22 cellular contexts compared by ENCODE assay signal in the genomic region with DNA sequence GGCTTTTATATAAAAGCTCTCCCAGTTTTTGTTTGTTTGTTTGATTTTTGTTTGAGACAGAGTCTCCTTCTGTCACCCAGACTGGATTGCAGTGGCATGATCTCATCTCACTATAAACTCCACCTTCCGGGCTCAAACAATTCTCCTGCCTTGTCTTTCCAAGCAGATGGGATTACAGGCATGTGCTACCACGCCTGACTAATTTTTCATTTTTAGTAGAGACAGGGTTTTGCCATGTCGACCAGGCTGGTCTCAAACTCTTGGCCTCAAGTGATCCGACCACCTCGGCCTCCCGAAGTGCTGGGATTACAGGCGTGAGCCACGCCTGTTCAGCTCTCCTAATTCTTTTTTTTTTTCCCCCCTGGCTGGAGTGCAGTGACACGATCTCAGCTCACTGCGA. TPM values are rescaled to one million over a fixed set of nuclear protein-coding genes. Genes with fewer than 3 reads are reported as not detected.
DNase-seq lines count a peak whose midpoint lies in the region; ATAC-seq, FAIRE-seq and TF ChIP-seq lines count a peak whose summit lies in the region.
"Had no signal": no experiment of that assay in that cellular context is flagged by ENCODE, and none has a peak within 500 bp of the region (broad histone marks: within the 10 kb centered on the region; RNA-seq: fewer than 3 reads in every experiment).

No MANE protein-coding gene starts in this region.

- CTCF ChIA-PET in K562 (lab: Yijun Ruan, JAX; ENCODE audit: low intra/inter-chr PET ratio): no interaction called here

- TF ChIP-seq POLR2A in K562 (conservative IDR thresholded peaks at IDR 0.05): no peak

- TF ChIP-seq EP300 in K562 (IDR thresholded peaks at IDR 0.05; ENCODE audit: low read length): no peak

- no peak for FAIRE-seq in K562 (lab: Jason Lieb, UNC)
- FAIRE-seq: GM12892, GM19239, RCC 7860 had no signal

- no peak for TF ChIP-seq RAD21 in K562 (CRISPR knock-in tag; conservative IDR thresholded peaks at IDR 0.05 in 1 of 2, IDR thresholded peaks at IDR 0.05 in 1 of 2)

- H3K9me3 Mint-ChIP-seq in activated naive CD8-positive, alpha-beta T cell treated with anti-CD3 and anti-CD28 coated beads, Interleukin-2, amount 50 U/mL, for 24 hours: no peaks in the 10 kb centered on the region

- H3K4me2 ChIP-seq in K562 (ENCODE audit: insufficient read depth, low read length): no peak overlapping the region

- H3K27ac ChIP-seq in K562 (ENCODE audit: extremely low read depth, low read depth, low read length): no peak overlapping the region

- WGBS in K562 (ENCODE audit: insufficient coverage, low coverage, missing lambda C conversion rate): 15% methylated on average over 9 of the region's 10 CpGs

- no peak overlapping the region; the same call in 1 of the 2 replicates for H2AFZ ChIP-seq in K562 (ENCODE audit: low read depth, low read length)

- H3K4me1 Mint-ChIP-seq in activated naive CD8-positive, alpha-beta T cell treated with anti-CD3 and anti-CD28 coated beads, Interleukin-2, amount 50 U/mL, for 24 hours: peaks cover 12% of the 10 kb centered on the region

- no peaks in the 10 kb centered on the region for H3K36me3 ChIP-seq in K562 (ENCODE audit: control insufficient read depth, insufficient read depth, low read length)

- DNase-seq in EH (ENCODE audit: low read depth): peak; percentile 15
- peak; percentile 37 for DNase-seq in NCI-H1694 (lab: John Stamatoyannopoulos, UW)
- DNase-seq in K562 (ENCODE audit: extremely low read depth in 1 of 4, low spot score in 3 of 4): no peak
- peak; percentile 53 for DNase-seq in myocyte (ENCODE audit: low read depth)
- no peak for DNase-seq in NCI-H526 (lab: John Stamatoyannopoulos, UW)
- no peak for DNase-seq in activated naive CD8-positive, alpha-beta T cell treated with anti-CD3 and anti-CD28 coated beads, Interleukin-2, amount 50 U/mL, for 24 hours
- DNase-seq in left cardiac atrium: no peak
- DNase-seq: AML-193, Caco-2, DMS79 treated with DMSO at 0.1 percent for 48 hours, GDM1, MM.1S, NCI-H1105 treated with DMSO at 0.1 percent for 48 hours, NCI-H1930, NCI-H748 treated with DMSO at 0.1 percent for 48 hours, SHP77 had no signal

- no peaks in the 10 kb centered on the region for H3K9me1 ChIP-seq in K562 (ENCODE audit: control insufficient read depth, insufficient read depth, low read length)

- TF ChIP-seq CTCF in K562 (IDR thresholded peaks at IDR 0.05 in 2 of 3, conservative IDR thresholded peaks at IDR 0.05 in 1 of 3; ENCODE audit: insufficient read depth in 2 of 3, low read depth in 1 of 3, low read length in 3 of 3): no peak

- no peak overlapping the region for H3K27ac Mint-ChIP-seq in activated naive CD8-positive, alpha-beta T cell treated with anti-CD3 and anti-CD28 coated beads, Interleukin-2, amount 50 U/mL, for 24 hours

- H3K4me3 ChIP-seq in K562: no peak overlapping the region

- ATAC-seq in K562 (no peak), GM19351 (IDR thresholded peaks at IDR 0.05; ENCODE audit: unreplicated experiment) (no peak), left cardiac atrium (no peak)
- no peak for ATAC-seq in activated naive CD8-positive, alpha-beta T cell treated with anti-CD3 and anti-CD28 coated beads, Interleukin-2, amount 50 U/mL, for 24 hours
- ATAC-seq: HCT116, SK-N-SH treated with all-trans-retinoic acid at 6 μM for 48 hours had no signal

- no peaks in the 10 kb centered on the region for H3K79me2 ChIP-seq in K562 (ENCODE audit: control insufficient read depth, insufficient read depth, low read length)

- peaks cover 5% of the 10 kb centered on the region for H4K20me1 ChIP-seq in K562 (replicated peaks; ENCODE audit: control insufficient read depth, insufficient read depth, low read length)

- H3K27me3 ChIP-seq in K562 (ENCODE audit: control insufficient read depth in 2 of 2, insufficient read depth in 2 of 2, low read length in 2 of 2): peaks cover 14 to 15% of the 10 kb centered on the region in 2 experiments; a peak in 4 of 5 replicates

- no peak overlapping the region for H3K4me3 Mint-ChIP-seq in activated naive CD8-positive, alpha-beta T cell treated with anti-CD3 and anti-CD28 coated beads, Interleukin-2, amount 50 U/mL, for 24 hours

- in situ Hi-C loops in K562 (cut with MboI): no loop called here

- no TSS peak for BruUV-seq in K562 (replicated peaks; lab: Mats Ljungman, UMichigan)

- no peak overlapping the region for H3K9ac ChIP-seq in K562 (ENCODE audit: insufficient read depth in 1 of 2, low read depth in 2 of 2, low read length in 2 of 2)

- intact Hi-C loops in K562 (cut with micrococcal nuclease): no loop called here
- intact Hi-C loops in left cardiac atrium (cut with DNase I): no loop called here

- H3K27me3 Mint-ChIP-seq in activated naive CD8-positive, alpha-beta T cell treated with anti-CD3 and anti-CD28 coated beads, Interleukin-2, amount 50 U/mL, for 24 hours: peaks cover 12% of the 10 kb centered on the region

- H3K4me1 ChIP-seq in K562 (replicated peaks in 1 of 2; ENCODE audit: control insufficient read depth in 2 of 2, insufficient read depth in 2 of 2, low read length in 2 of 2): peaks cover 10 to 19% of the 10 kb centered on the region in 2 experiments; a peak in 4 of 5 replicates

- H3K36me3 Mint-ChIP-seq in activated naive CD8-positive, alpha-beta T cell treated with anti-CD3 and anti-CD28 coated beads, Interleukin-2, amount 50 U/mL, for 24 hours (ENCODE audit: low read depth): no peaks in the 10 kb centered on the region

- POLR2A ChIA-PET in K562 (lab: Yijun Ruan, JAX): interaction anchor here (1.1 to 1.4 kb wide), 3 partner anchors 10 to 17 kb away, joined by 3 to 5 read pairs (median 4); no protein-coding TSS in a partner anchor

- no peaks in the 10 kb centered on the region for H3K9me3 ChIP-seq in K562 (replicated peaks; ENCODE audit: control insufficient read depth, insufficient read depth, low read depth, low read length)
- H3K9me3 ChIP-seq: Caco-2 had no signal

TF ChIP-seq in K562, 482 proteins besides CTCF, POLR2A, EP300 and RAD21 (continues in another document):
- TF ChIP-seq L3MBTL2 (IDR thresholded peaks at IDR 0.05) (0 out of 2 replicates have a peak, but pooled peaks have one; percentile 20), RB1 (IDR thresholded peaks at IDR 0.05; ENCODE audit: low read depth) (no peak), SRSF1 (IDR thresholded peaks at IDR 0.05; ENCODE audit: low read depth, low read length) (no peak), TSC22D4 (tag; IDR thresholded peaks at IDR 0.05) (no peak), HMG20A (CRISPR knock-in tag; conservative IDR thresholded peaks at IDR 0.05) (no peak), SUPT5H (IDR thresholded peaks at IDR 0.05) (no peak), RFX7 (CRISPR knock-in tag; IDR thresholded peaks at IDR 0.05) (no peak)
- TF ChIP-seq, protein P1, sequence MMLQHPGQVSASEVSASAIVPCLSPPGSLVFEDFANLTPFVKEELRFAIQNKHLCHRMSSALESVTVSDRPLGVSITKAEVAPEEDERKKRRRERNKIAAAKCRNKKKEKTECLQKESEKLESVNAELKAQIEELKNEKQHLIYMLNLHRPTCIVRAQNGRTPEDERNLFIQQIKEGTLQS (IDR thresholded peaks at IDR 0.05): peak; percentile 39; the same call in 1 of the 2 replicates
- TF ChIP-seq, protein P1 (CRISPR knock-in tag; conservative IDR thresholded peaks at IDR 0.05): no peak

RNA-seq across cellular contexts. Expression of a gene that starts 4.4 kb away (rescaled TPM):
- 3.1 and 5.2 TPM in 2 replicates for total RNA-seq in K562 (2011; cell fraction: chromatin; rRNA removed; ENCODE audit: low replicate concordance)
- total RNA-seq in K562 (2011; cell fraction: nucleolus; rRNA removed): 1.4 and 6.3 TPM in 2 replicates
- 4.4 and 5.0 TPM in 2 replicates for total RNA-seq in K562 (2011; cell fraction: nucleoplasm; rRNA removed)
- total RNA-seq in K562 (2014; rRNA removed): 0.45 TPM in 1 of 2 replicates, not detected in the other
- 0.25 TPM in 1 of 2 replicates, not detected in the other for total RNA-seq in K562 (2014; rRNA removed; fragmentation: Illumina TruSeq; extraction: Trizol)
- 0.36 TPM in 1 of 2 replicates, not detected in the other for total RNA-seq in K562 (2015; rRNA removed; fragmentation: Illumina TruSeq; extraction: Trizol)
- 2.4 and 2.5 TPM in 2 replicates for total RNA-seq in K562 (2021)
- 1.0 and 2.2 TPM in 2 replicates for polyA plus RNA-seq in K562 (2011; rRNA removed)
- polyA plus RNA-seq in K562 (2011; cell fraction: cytosol; rRNA removed): 2.6 and 4.9 TPM in 2 replicates
- 9.1 and 9.4 TPM in 2 replicates for polyA plus RNA-seq in K562 (2011; cell fraction: nucleus; rRNA removed)
- 2.6 and 2.8 TPM in 2 replicates for polyA plus RNA-seq in K562 (2012)
- polyA plus RNA-seq in K562 (2014; fragmentation: Illumina TruSeq; extraction: Trizol): 0.65 and 2.8 TPM in 2 replicates
- polyA plus RNA-seq in K562 (2014; fragmentation: Nextera tagmentation; extraction: Ambion mirVana): under 1 TPM; 0.35 to 0.42 TPM
- 0.13 and 1.0 TPM in 2 replicates for polyA plus RNA-seq in K562 (2014; rRNA removed)
- 0.66 TPM in 1 of 2 replicates, not detected in the other for polyA minus RNA-seq in K562 (2011; rRNA and poly(A)+ RNA removed)
- polyA minus RNA-seq in K562 (2011; cell fraction: cytosol; rRNA and poly(A)+ RNA removed): not detected in 2 replicates
- 1.9 and 3.1 TPM in 2 replicates for polyA minus RNA-seq in K562 (2011; cell fraction: nucleus; rRNA and poly(A)+ RNA removed)
- 0.78 and 0.99 TPM in 2 replicates for total RNA-seq in myocyte
- polyA plus RNA-seq in myocyte (2012): 22.5 TPM
- 1 to 10 TPM; 1.2 to 1.7 TPM for total RNA-seq in left cardiac atrium
- total RNA-seq: Caco-2 had no signal

RNA-seq across cellular contexts. Expression of a gene that starts 6.9 kb away (rescaled TPM):
- total RNA-seq in K562 (2011; cell fraction: chromatin; rRNA removed; ENCODE audit: low replicate concordance): 288 and 694 TPM in 2 replicates
- total RNA-seq in K562 (2011; cell fraction: nucleolus; rRNA removed): 161 and 184 TPM in 2 replicates
- total RNA-seq in K562 (2011; cell fraction: nucleoplasm; rRNA removed): 310 and 396 TPM in 2 replicates
- total RNA-seq in K562 (2014; rRNA removed) (50.7 and 56.3 TPM in 2 replicates), K562 (2014; rRNA removed; fragmentation: Illumina TruSeq; extraction: Trizol) (71.4 and 78.0 TPM in 2 replicates), K562 (2015; rRNA removed; fragmentation: Illumina TruSeq; extraction: Trizol) (54.6 and 57.1 TPM in 2 replicates), K562 (2021) (88.5 and 90.6 TPM in 2 replicates), myocyte (47.3 and 53.0 TPM in 2 replicates), left cardiac atrium (10 to 100 TPM; 16.6 to 18.0 TPM)
- polyA plus RNA-seq in K562 (2011; rRNA removed) (61.1 and 72.3 TPM in 2 replicates), K562 (2014; fragmentation: Illumina TruSeq; extraction: Trizol) (44.4 and 58.5 TPM in 2 replicates), K562 (2014; fragmentation: Nextera tagmentation; extraction: Ambion mirVana) (10 to 100 TPM; 15.4 to 18.5 TPM), K562 (2014; rRNA removed) (32.6 and 38.6 TPM in 2 replicates)
- 38.5 and 52.9 TPM in 2 replicates for polyA plus RNA-seq in K562 (2011; cell fraction: cytosol; rRNA removed)
- polyA plus RNA-seq in K562 (2011; cell fraction: nucleus; rRNA removed): 89.8 and 102 TPM in 2 replicates
- polyA plus RNA-seq in K562 (2012): 35.3 and 36.5 TPM in 2 replicates
- polyA minus RNA-seq in K562 (2011; rRNA and poly(A)+ RNA removed): 254 and 263 TPM in 2 replicates
- 73.4 and 106 TPM in 2 replicates for polyA minus RNA-seq in K562 (2011; cell fraction: cytosol; rRNA and poly(A)+ RNA removed)
- polyA minus RNA-seq in K562 (2011; cell fraction: nucleus; rRNA and poly(A)+ RNA removed): 109 and 175 TPM in 2 replicates
- polyA plus RNA-seq in myocyte (2012): 36.7 TPM

Comparison
In these comparisons a context has a peak if more than half of its experiments do, and no peak if none do; other contexts are left out.
1. DNase-seq: peak in EH (single experiment), NCI-H1694 (single experiment) and myocyte (single experiment); none in K562 (0 of 4), NCI-H526 (0 of 2), activated naive CD8-positive, alpha-beta T cell treated with anti-CD3 and anti-CD28 coated beads, Interleukin-2, amount 50 U/mL, for 24 hours (single experiment) and left cardiac atrium (single experiment).